In the genomic region with DNA sequence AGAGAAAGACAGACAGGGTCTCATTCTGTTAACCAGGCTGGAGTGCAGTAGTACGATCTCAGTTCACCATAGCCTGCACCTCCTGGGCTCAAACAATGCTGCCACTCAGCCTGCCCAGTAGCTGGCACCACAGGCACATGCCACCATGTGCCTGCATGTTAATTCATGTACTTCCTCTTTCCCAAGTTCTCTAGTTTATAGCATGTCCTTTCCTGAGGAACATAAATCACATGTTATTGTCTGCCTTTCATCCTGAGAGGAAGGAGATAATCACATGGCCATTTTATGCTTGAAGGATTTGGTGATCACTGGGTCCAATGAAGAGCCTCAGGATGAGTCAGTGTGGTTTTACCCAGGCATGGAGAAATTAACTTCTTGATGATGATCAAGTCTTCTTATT, we compare ENCODE assay signal across 10 cellular contexts. TPM values are rescaled to one million over a fixed set of nuclear protein-coding genes. Genes with fewer than 3 reads are reported as not detected.
DNase-seq lines count a peak whose midpoint lies in the region; ATAC-seq, FAIRE-seq and TF ChIP-seq lines count a peak whose summit lies in the region.
"Had no signal": no experiment of that assay in that cellular context is flagged by ENCODE, and none has a peak within 500 bp of the region (broad histone marks: within the 10 kb centered on the region; RNA-seq: fewer than 3 reads in every experiment).

No MANE protein-coding gene starts in this region.

- ATAC-seq in Right ventricle myocardium superior (ENCODE audit: poor library complexity) (peak; percentile 52), Right ventricle myocardium inferior (no peak), HG03460 (IDR thresholded peaks at IDR 0.05; ENCODE audit: unreplicated experiment) (no peak), HG02610 (IDR thresholded peaks at IDR 0.05; ENCODE audit: unreplicated experiment) (no peak)

- H3K36me3 ChIP-seq in SU-DHL-6 (ENCODE audit: low read length) = no peaks in the 10 kb centered on the region
- H3K36me3 ChIP-seq in MG63 = no peaks in the 10 kb centered on the region

- no peak for FAIRE-seq in H54 (lab: Jason Lieb, UNC)

- H2AFZ ChIP-seq in SU-DHL-6 (ENCODE audit: low read depth, low read length, severe bottlenecking) = peak overlapping the region; percentile 13

- no peaks in the 10 kb centered on the region for H3K79me2 ChIP-seq in SU-DHL-6 (ENCODE audit: insufficient read depth, low read length)

- no peaks in the 10 kb centered on the region for H4K20me1 ChIP-seq in SU-DHL-6 (ENCODE audit: low read depth, low read length)

- 0 out of 2 replicates have a peak, but pooled peaks cover 3% of the 10 kb centered on the region for H3F3A ChIP-seq in SU-DHL-6 (ENCODE audit: insufficient read depth)

- H3K4me3 ChIP-seq in SU-DHL-6 (ENCODE audit: insufficient read depth, low read length, poor library complexity, severe bottlenecking) (no peak overlapping the region), MG63 (no peak overlapping the region)
- H3K4me3 ChIP-seq: lung had no signal

- H3K9me3 ChIP-seq in SU-DHL-6 (ENCODE audit: insufficient read depth, low read length) = no peaks in the 10 kb centered on the region
- H3K9me3 ChIP-seq in MG63 = no peaks in the 10 kb centered on the region

- no peaks in the 10 kb centered on the region for H3K27me3 ChIP-seq in SU-DHL-6 (ENCODE audit: low read length)
- peaks cover 6% of the 10 kb centered on the region for H3K27me3 ChIP-seq in MG63

- DNase-seq in Right ventricle myocardium superior (no peak), Right ventricle myocardium inferior (ENCODE audit: missing footprints) (no peak), iris pigment epithelial cell (ENCODE audit: low read depth) (peak; percentile 22), H54 (ENCODE audit: insufficient read length, low spot score) (no peak), MG63 (no peak)
- DNase-seq: NCI-H226 had no signal

- H3K9me2 ChIP-seq in SU-DHL-6 (replicated peaks; ENCODE audit: insufficient read depth, low read length) = no peaks in the 10 kb centered on the region

- no peak for TF ChIP-seq POLR2A in H54 (IDR thresholded peaks at IDR 0.05; ENCODE audit: low read depth, low read length)

- H3K4me2 ChIP-seq in SU-DHL-6 (ENCODE audit: low read depth, low read length, poor library complexity, severe bottlenecking) = no peak overlapping the region

- H3K27ac ChIP-seq in SU-DHL-6 (ENCODE audit: low read depth, low read length) = no peak overlapping the region

- TF ChIP-seq CTCF in SU-DHL-6 (IDR thresholded peaks at IDR 0.05; ENCODE audit: insufficient read depth, low read length, poor library complexity, severe bottlenecking) = peak; percentile 11

- intact Hi-C loops in Right ventricle myocardium superior (cut with DNase I) (no loop called here), Right ventricle myocardium inferior (cut with DNase I) (loop anchor here (10.0 kb wide), 1 partner anchor 130 kb away; no protein-coding TSS in a partner anchor)

- H3K9ac ChIP-seq in SU-DHL-6 (ENCODE audit: low read length) = no peak overlapping the region

RNA-seq across cellular contexts. Expression of a gene that starts 47.9 kb away (rescaled TPM):
- total RNA-seq in Right ventricle myocardium superior (0.94 TPM), Right ventricle myocardium inferior (1.1 TPM)
- 0.99 and 2.6 TPM in 2 replicates for total RNA-seq in MG63 (2014; rRNA removed; shearing (Covaris generic); ENCODE audit: low replicate concordance)

RNA-seq across cellular contexts. Expression of a gene that starts 56.1 kb away (rescaled TPM):
- total RNA-seq in Right ventricle myocardium superior (37.9 TPM), Right ventricle myocardium inferior (39.3 TPM)
- 43.6 and 58.8 TPM in 2 replicates for total RNA-seq in MG63 (2014; rRNA removed; shearing (Covaris generic); ENCODE audit: low replicate concordance)

RNA-seq across cellular contexts. Expression of a gene that starts 56.3 kb away (rescaled TPM):
- total RNA-seq in Right ventricle myocardium superior (46.0 TPM), Right ventricle myocardium inferior (55.4 TPM)
- 397 and 459 TPM in 2 replicates for total RNA-seq in MG63 (2014; rRNA removed; shearing (Covaris generic); ENCODE audit: low replicate concordance)
